ENCODE assay signal across 9 cellular contexts in genomic region chr10:93745411-93746065, GRCh38. TPM values are rescaled to one million over a fixed set of nuclear protein-coding genes. Genes with fewer than 3 reads are reported as not detected.
A peak's percentile ranks its signal among the peaks of the same experiment; 100 is the strongest.
DNase-seq lines count a peak whose midpoint lies in the region; TF ChIP-seq lines count a peak whose summit lies in the region.
"Had no signal": no experiment of that assay in that cellular context is flagged by ENCODE, and none has a peak within 500 bp of the region (broad histone marks: within the 10 kb centered on the region; RNA-seq: fewer than 3 reads in every experiment).

No MANE protein-coding gene starts in this region.

- TF ChIP-seq POLR2A in erythroblast (IDR thresholded peaks at IDR 0.05; ENCODE audit: low read length): no peak

- peak; percentile 6 for DNase-seq in activated naive CD4-positive, alpha-beta T cell treated with anti-CD3 and anti-CD28 coated beads for 36 hours
- DNase-seq in activated naive CD4-positive, alpha-beta T cell (lab: John Stamatoyannopoulos, UW): no peak
- DNase-seq in NCI-H69 (lab: John Stamatoyannopoulos, UW) (peak; percentile 38), erythroblast (lab: John Stamatoyannopoulos, UW) (peak; percentile 11 to 23), stromal cell of bone marrow (ENCODE audit: low read depth) (peak; percentile 31), SKM-1 treated with dmso at 0.1 percent for 144 hours (lab: John Stamatoyannopoulos, UW; ENCODE audit: unreplicated experiment) (no peak), RKO (ENCODE audit: low spot score) (no peak), AG08396 (ENCODE audit: low spot score) (no peak)
- DNase-seq: COR-L47 had no signal

- H3K27me3 Mint-ChIP-seq in activated naive CD4-positive, alpha-beta T cell treated with anti-CD3 and anti-CD28 coated beads for 36 hours (ENCODE audit: low read depth): peaks cover 5% of the 10 kb centered on the region

- no peaks in the 10 kb centered on the region for H3K36me3 Mint-ChIP-seq in activated naive CD4-positive, alpha-beta T cell treated with anti-CD3 and anti-CD28 coated beads for 36 hours (ENCODE audit: low read depth)

- no peak overlapping the region for H3K27ac Mint-ChIP-seq in activated naive CD4-positive, alpha-beta T cell treated with anti-CD3 and anti-CD28 coated beads for 36 hours

- no peaks in the 10 kb centered on the region for H3K4me1 Mint-ChIP-seq in activated naive CD4-positive, alpha-beta T cell treated with anti-CD3 and anti-CD28 coated beads for 36 hours (ENCODE audit: low read depth)

- H3K9me3 Mint-ChIP-seq in activated naive CD4-positive, alpha-beta T cell treated with anti-CD3 and anti-CD28 coated beads for 36 hours: no peaks in the 10 kb centered on the region

- intact Hi-C loops in activated naive CD4-positive, alpha-beta T cell treated with anti-CD3 and anti-CD28 coated beads for 36 hours (cut with micrococcal nuclease): loop anchor here (2.0 kb wide), 1 partner anchor 71 kb away; no protein-coding TSS in a partner anchor

- no peak overlapping the region for H3K4me3 Mint-ChIP-seq in activated naive CD4-positive, alpha-beta T cell treated with anti-CD3 and anti-CD28 coated beads for 36 hours

- CTCF ChIA-PET in activated naive CD4-positive, alpha-beta T cell treated with anti-CD3 and anti-CD28 coated beads for 36 hours (lab: Charles Lee): interaction anchor here (0.6 to 1.2 kb wide), 4 partner anchors 10 to 354 kb away, joined by 3 to 4 read pairs (median 3); no protein-coding TSS in a partner anchor

RNA-seq across cellular contexts. Expression of gene LGI1, which starts 12.2 kb away (rescaled TPM):
- total RNA-seq in activated naive CD4-positive, alpha-beta T cell treated with anti-CD3 and anti-CD28 coated beads for 36 hours: not detected

RNA-seq across cellular contexts. Expression of gene FRA10AC1, which starts 43.1 kb away (rescaled TPM):
- total RNA-seq in activated naive CD4-positive, alpha-beta T cell treated with anti-CD3 and anti-CD28 coated beads for 36 hours: 10 to 100 TPM; 24.5 to 25.0 TPM

Comparison
In these comparisons a context has a peak if more than half of its experiments do, and no peak if none do; other contexts are left out.
1. DNase-seq: peak in activated naive CD4-positive, alpha-beta T cell treated with anti-CD3 and anti-CD28 coated beads for 36 hours (single experiment), NCI-H69 (single experiment), erythroblast (2 of 2) and stromal cell of bone marrow (single experiment); none in activated naive CD4-positive, alpha-beta T cell (0 of 4), SKM-1 treated with dmso at 0.1 percent for 144 hours (single experiment), RKO (single experiment) and AG08396 (single experiment).